8 cellular contexts compared by ENCODE assay signal in the genomic region with DNA sequence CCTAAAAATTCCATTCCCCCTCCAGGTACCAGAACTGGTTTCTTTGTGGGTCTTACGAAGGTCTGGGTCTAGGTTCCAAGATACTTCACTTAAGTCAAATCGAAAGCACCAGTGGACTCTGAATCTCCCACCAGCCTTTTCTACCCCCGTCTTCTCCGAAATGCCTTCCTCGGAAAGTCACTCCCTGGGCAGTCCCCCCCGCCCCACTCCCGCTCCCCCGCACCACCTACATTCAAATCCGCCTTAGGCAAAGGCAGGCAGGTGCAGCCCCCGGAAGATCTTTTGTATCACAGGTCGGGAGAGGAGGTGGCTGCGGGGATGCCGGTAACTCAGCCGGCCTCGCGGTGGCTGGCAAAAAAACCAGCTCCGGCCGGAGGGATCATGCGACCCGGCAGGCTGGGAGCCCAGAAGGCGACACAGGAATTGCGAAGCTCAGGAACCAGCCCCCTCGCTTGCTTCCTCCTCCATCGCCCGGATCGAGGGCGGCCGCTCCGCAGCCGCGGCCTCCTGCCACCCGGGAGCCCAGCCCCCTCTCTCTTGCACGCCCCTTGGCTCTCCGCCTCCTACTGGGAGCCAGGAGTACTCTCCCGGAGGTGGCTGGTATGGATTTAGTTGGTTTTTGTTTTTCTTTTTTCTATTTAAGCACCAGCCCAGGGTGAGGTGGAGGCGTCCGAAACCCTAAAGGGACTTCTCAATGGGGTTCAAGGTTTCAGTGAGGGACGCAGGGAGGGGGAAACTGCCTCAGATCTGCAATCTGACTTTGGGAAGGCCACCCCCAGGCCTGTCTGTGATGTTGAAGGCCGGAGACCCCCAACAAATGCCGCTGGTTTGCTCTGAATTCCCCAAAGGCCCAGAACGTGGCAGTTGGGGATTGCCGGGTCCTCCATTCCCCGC. TPM values are rescaled to one million over a fixed set of nuclear protein-coding genes. Genes with fewer than 3 reads are reported as not detected.
DNase-seq lines count a peak whose midpoint lies in the region; ATAC-seq and TF ChIP-seq lines count a peak whose summit lies in the region.

TSS of gene BCL2L1 (minus strand) at position 481 of the 894 bp plus-strand sequence. CDS start 650 bp downstream, outside the sequence.

- peak within 1 kb of the TSS; percentile 75 to 90 for H3K4me3 ChIP-seq in uterus

- H3K4me1 ChIP-seq in uterus: no peaks in the 10 kb centered on the region

- H3K27ac ChIP-seq in angular gyrus (ENCODE audit: low read depth, low read length): peak within 1 kb of the TSS; percentile 100
- H3K27ac ChIP-seq in uterus: peak within 1 kb of the TSS; percentile 98 to 99

- DNase-seq in CMK (ENCODE audit: low read depth) (peak; percentile 68), GOT3 (lab: John Stamatoyannopoulos, UW) (peak; percentile 52), NCI-H1417 treated with DMSO at 0.1 percent for 48 hours (lab: John Stamatoyannopoulos, UW) (peak; percentile 64), left ventricle myocardium superior (peak; percentile 92), pulmonary artery endothelial cell (ENCODE audit: low read depth, low spot score) (peak; percentile 56), uterus (peak; percentile 80 to 81)

- intact Hi-C loops in T-helper 2 cell treated with Interferon-gamma antibody and Interleukin-4, amounts not matched to agents 100 ng/mL and 5 ng/mL, for 36 hours (cut with micrococcal nuclease): loop anchor here (1.0 to 2.0 kb wide), 6 partner anchors 17 to 150 kb away; partner anchors contain the start of genes ID1 and TPX2
- intact Hi-C loops in left ventricle myocardium superior (cut with micrococcal nuclease) (loop anchor here (5.0 kb wide), 1 partner anchor 60 kb away; no protein-coding TSS in a partner anchor), uterus (cut with DNase I; ENCODE audit: low total_unique reads) (no loop called here)

- peak; percentile 54 to 57 for TF ChIP-seq POLR2A in uterus (IDR thresholded peaks at IDR 0.05)

- H3K9me3 ChIP-seq in uterus: no peaks in the 10 kb centered on the region

- no peaks in the 10 kb centered on the region for H3K36me3 ChIP-seq in uterus

- H3K27me3 ChIP-seq in uterus: no peaks in the 10 kb centered on the region

- peak; percentile 43 to 79 (median 54) for TF ChIP-seq CTCF in uterus (IDR thresholded peaks at IDR 0.05)

- peak; percentile 85 for ATAC-seq in left ventricle myocardium superior

RNA-seq across cellular contexts. Expression of gene BCL2L1, which starts in this region (rescaled TPM):
- total RNA-seq in T-helper 2 cell treated with Interferon-gamma antibody and Interleukin-4, amounts not matched to agents 100 ng/mL and 5 ng/mL, for 36 hours: 73.4 and 76.7 TPM in 2 replicates
- total RNA-seq in left ventricle myocardium superior: 54.8 TPM
- total RNA-seq in pulmonary artery endothelial cell: 81.2 and 97.4 TPM in 2 replicates
- 100 to 1,000 TPM in 1 of 4 donors, 10 to 100 TPM in 3; 35.0 to 113 (median 57.4) TPM for total RNA-seq in uterus

Comparison
In these comparisons a context has a peak if more than half of its experiments do, and no peak if none do; other contexts are left out.
1. Peak in every context shown above with its lines: DNase-seq, ATAC-seq, H3K4me3 ChIP-seq and H3K27ac ChIP-seq.